In the genomic region with DNA sequence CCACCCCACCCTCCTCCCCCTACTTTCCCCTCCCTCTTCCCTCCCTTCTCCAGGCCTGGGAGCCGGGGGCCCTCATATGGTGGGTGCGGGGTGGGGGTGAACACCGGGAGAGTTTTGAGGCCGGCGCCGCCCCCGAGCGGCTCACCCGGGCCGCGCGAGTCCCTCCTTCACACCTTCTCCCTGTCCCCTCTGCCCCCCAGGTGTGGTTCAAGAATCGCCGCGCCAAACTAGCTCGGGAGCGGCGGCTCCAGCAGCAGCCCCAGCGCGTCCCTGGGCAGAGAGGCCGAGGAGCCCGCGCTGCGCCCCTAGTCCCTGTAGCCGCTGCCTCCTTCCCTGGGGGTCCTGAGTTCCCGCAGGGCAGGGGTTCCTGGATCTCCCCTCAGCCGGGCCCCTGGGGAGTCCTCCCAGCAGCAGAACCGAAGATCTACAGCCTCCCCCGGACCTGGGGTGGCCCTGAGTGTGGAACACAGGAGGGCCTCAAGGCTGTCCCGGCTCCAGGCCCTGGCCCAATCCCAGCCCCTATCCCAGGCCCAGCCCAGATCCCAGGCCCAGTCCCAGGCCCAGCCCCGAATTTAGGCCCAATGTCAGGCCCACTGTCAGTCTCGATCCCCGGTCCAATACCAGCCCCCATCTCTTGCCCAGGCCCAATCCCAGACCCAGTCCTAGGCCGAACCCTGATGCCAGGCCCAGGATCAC, we compare ENCODE assay signal across 17 cellular contexts. TPM values are rescaled to one million over a fixed set of nuclear protein-coding genes. Genes with fewer than 3 reads are reported as not detected.
DNase-seq lines count a peak whose midpoint lies in the region; ATAC-seq and TF ChIP-seq lines count a peak whose summit lies in the region.
"Had no signal": no experiment of that assay in that cellular context is flagged by ENCODE, and none has a peak within 500 bp of the region (broad histone marks: within the 10 kb centered on the region; RNA-seq: fewer than 3 reads in every experiment).

No MANE protein-coding gene starts in this region.

- peaks cover 21% of the 10 kb centered on the region for H3K4me1 Mint-ChIP-seq in WTC11
- no peaks in the 10 kb centered on the region for H3K4me1 Mint-ChIP-seq in activated T-helper 1 cell treated with anti-CD3 and anti-CD28 coated beads, Interleukin-12 subunit alpha, Interleukin-12 subunit beta, Interleukin-2, Interleukin-4 antibody, amounts not matched to agents 30 ng/mL and 10 ng/mL and 1 ng/mL, durations not matched to agents 14 hours and 24 hours and 36 hours (ENCODE audit: low read depth)
- H3K4me1 Mint-ChIP-seq: IgD-negative memory B cell had no signal

- no peaks in the 10 kb centered on the region for H3K27me3 Mint-ChIP-seq in WTC11 (ENCODE audit: low read depth)
- peaks cover 8% of the 10 kb centered on the region for H3K27me3 Mint-ChIP-seq in activated T-helper 1 cell treated with anti-CD3 and anti-CD28 coated beads, Interleukin-12 subunit alpha, Interleukin-12 subunit beta, Interleukin-2, Interleukin-4 antibody, amounts not matched to agents 30 ng/mL and 10 ng/mL and 1 ng/mL, durations not matched to agents 14 hours and 24 hours and 36 hours (ENCODE audit: insufficient read depth)

- H3K4me3 Mint-ChIP-seq in WTC11 = no peak overlapping the region
- H3K4me3 Mint-ChIP-seq in activated T-helper 1 cell treated with anti-CD3 and anti-CD28 coated beads, Interleukin-12 subunit alpha, Interleukin-12 subunit beta, Interleukin-2, Interleukin-4 antibody, amounts not matched to agents 30 ng/mL and 10 ng/mL and 1 ng/mL, durations not matched to agents 14 hours and 24 hours and 36 hours = no peak overlapping the region
- H3K4me3 Mint-ChIP-seq: CD4-positive, alpha-beta memory T cell; IgD-negative memory B cell had no signal

- no peaks in the 10 kb centered on the region for H3K79me2 ChIP-seq in osteoblast (ENCODE audit: insufficient read depth, low read length)

- DNase-seq in H7 (peak; percentile 56), WTC11 (ENCODE audit: low spot score) (no peak), left lobe of liver (ENCODE audit: low spot score) (no peak), osteoblast (ENCODE audit: insufficient read length, low spot score, missing footprints) (peak; percentile 11)
- no peak for DNase-seq in activated T-helper 1 cell treated with anti-CD3 and anti-CD28 coated beads, Interleukin-12 subunit alpha, Interleukin-12 subunit beta, Interleukin-2, Interleukin-4 antibody, amounts not matched to agents 30 ng/mL and 10 ng/mL and 1 ng/mL, durations not matched to agents 14 hours and 24 hours and 36 hours (ENCODE audit: low spot score)
- no peak for DNase-seq in activated T-cell treated with anti-CD3 and anti-CD28 coated beads, Interleukin-2, amount 50 U/mL, for 1 hour
- DNase-seq: BE2C; CD4-positive, alpha-beta memory T cell; COR-L47; DMS153; DMS79 treated with DMSO at 0.1 percent for 48 hours; EL had no signal

- H3K4me3 ChIP-seq in H7 (ENCODE audit: insufficient read depth, low read depth, low read length) = no peak overlapping the region
- H3K4me3 ChIP-seq in osteoblast (ENCODE audit: insufficient read depth, low read length) = no peak overlapping the region
- H3K4me3 ChIP-seq: A549 had no signal

- H3K4me1 ChIP-seq in osteoblast (ENCODE audit: insufficient read depth, low read length) = no peaks in the 10 kb centered on the region
- H3K4me1 ChIP-seq: BE2C had no signal

- no peaks in the 10 kb centered on the region for H4K20me1 ChIP-seq in osteoblast (ENCODE audit: insufficient read depth, low read length)

- H2AFZ ChIP-seq in osteoblast (ENCODE audit: low read length) = no peak overlapping the region

- ATAC-seq in WTC11 (peak; percentile 17; the same call in 1 of the 2 replicates), left lobe of liver (peak; percentile 55), GM21360 (IDR thresholded peaks at IDR 0.05; ENCODE audit: unreplicated experiment) (no peak)

- no peak overlapping the region for H3K4me2 ChIP-seq in osteoblast (ENCODE audit: insufficient read depth, low read length)
- H3K4me2 ChIP-seq: A549 had no signal

- H3K27ac Mint-ChIP-seq in WTC11 = no peak overlapping the region
- H3K27ac Mint-ChIP-seq in activated T-helper 1 cell treated with anti-CD3 and anti-CD28 coated beads, Interleukin-12 subunit alpha, Interleukin-12 subunit beta, Interleukin-2, Interleukin-4 antibody, amounts not matched to agents 30 ng/mL and 10 ng/mL and 1 ng/mL, durations not matched to agents 14 hours and 24 hours and 36 hours = no peak overlapping the region
- H3K27ac Mint-ChIP-seq: IgD-negative memory B cell had no signal

- intact Hi-C loops in activated T-helper 1 cell treated with anti-CD3 and anti-CD28 coated beads, Interleukin-12 subunit alpha, Interleukin-12 subunit beta, Interleukin-2, Interleukin-4 antibody, amounts not matched to agents 30 ng/mL and 10 ng/mL and 1 ng/mL, durations not matched to agents 14 hours and 24 hours and 36 hours (cut with micrococcal nuclease) = no loop called here

- H3K36me3 ChIP-seq in H7 (replicated peaks; ENCODE audit: control insufficient read depth, insufficient read depth, low read length) (no peaks in the 10 kb centered on the region), osteoblast (ENCODE audit: insufficient read depth, low read length) (no peaks in the 10 kb centered on the region)
- H3K36me3 ChIP-seq: BE2C had no signal

- H3K27me3 ChIP-seq in H7 (ENCODE audit: control insufficient read depth, insufficient read depth, low read length) (no peaks in the 10 kb centered on the region), osteoblast (ENCODE audit: insufficient read depth, low read length) (peaks cover 6% of the 10 kb centered on the region)

- no peak overlapping the region for H3K27ac ChIP-seq in osteoblast (ENCODE audit: low read depth, low read length)
- H3K27ac ChIP-seq: A549, C4-2B had no signal

- peaks cover 6% of the 10 kb centered on the region; the same call in 1 of the 2 replicates for H3K9me3 Mint-ChIP-seq in WTC11
- peaks cover 3% of the 10 kb centered on the region for H3K9me3 Mint-ChIP-seq in activated T-helper 1 cell treated with anti-CD3 and anti-CD28 coated beads, Interleukin-12 subunit alpha, Interleukin-12 subunit beta, Interleukin-2, Interleukin-4 antibody, amounts not matched to agents 30 ng/mL and 10 ng/mL and 1 ng/mL, durations not matched to agents 14 hours and 24 hours and 36 hours

- CTCF ChIA-PET in WTC11 (lab: Charles Lee) = no interaction called here

- POLR2A ChIA-PET in WTC11 (lab: Charles Lee) = no interaction called here

- no peaks in the 10 kb centered on the region for H3K9me3 ChIP-seq in osteoblast (ENCODE audit: low read depth, low read length)
- H3K9me3 ChIP-seq: A549, BE2C had no signal

- TF ChIP-seq CTCF in WTC11 (IDR thresholded peaks at IDR 0.05) (no peak), osteoblast (IDR thresholded peaks at IDR 0.05; ENCODE audit: extremely low read depth, low read depth, low read length) (no peak)

- no peaks in the 10 kb centered on the region for H3K36me3 Mint-ChIP-seq in WTC11
- H3K36me3 Mint-ChIP-seq in activated T-helper 1 cell treated with anti-CD3 and anti-CD28 coated beads, Interleukin-12 subunit alpha, Interleukin-12 subunit beta, Interleukin-2, Interleukin-4 antibody, amounts not matched to agents 30 ng/mL and 10 ng/mL and 1 ng/mL, durations not matched to agents 14 hours and 24 hours and 36 hours (ENCODE audit: low read depth) = no peaks in the 10 kb centered on the region
- H3K36me3 Mint-ChIP-seq: IgD-negative memory B cell had no signal

TF ChIP-seq in WTC11, 78 proteins besides CTCF, POLR2A, EP300 and RAD21 (continues in another document):
- TF ChIP-seq, protein P1, sequence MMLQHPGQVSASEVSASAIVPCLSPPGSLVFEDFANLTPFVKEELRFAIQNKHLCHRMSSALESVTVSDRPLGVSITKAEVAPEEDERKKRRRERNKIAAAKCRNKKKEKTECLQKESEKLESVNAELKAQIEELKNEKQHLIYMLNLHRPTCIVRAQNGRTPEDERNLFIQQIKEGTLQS (CRISPR knock-in tag; conservative IDR thresholded peaks at IDR 0.05) = no peak

RNA-seq across cellular contexts. Expression of a gene that starts 1.7 kb away (rescaled TPM):
- total RNA-seq in H7 (2014; rRNA removed; shearing (Covaris generic)) = not detected in 2 replicates
- not detected in 3 replicates for total RNA-seq in WTC11 (2021)
- total RNA-seq in left lobe of liver = not detected
- total RNA-seq in osteoblast = not detected in 2 replicates
- total RNA-seq in activated T-helper 1 cell treated with anti-CD3 and anti-CD28 coated beads, Interleukin-12 subunit alpha, Interleukin-12 subunit beta, Interleukin-2, Interleukin-4 antibody, amounts not matched to agents 30 ng/mL and 10 ng/mL and 1 ng/mL, durations not matched to agents 14 hours and 24 hours and 36 hours = not detected in 2 replicates
- total RNA-seq: CD4-positive, alpha-beta memory T cell; HT-29 had no signal

RNA-seq across cellular contexts. Expression of a gene that starts 25.4 kb away (rescaled TPM):
- total RNA-seq in H7 (2014; rRNA removed; shearing (Covaris generic)) = not detected in 2 replicates
- 0.18 to 0.32 TPM (median 0.31 TPM) in 3 replicates for total RNA-seq in WTC11 (2021)
- total RNA-seq in left lobe of liver = 347 TPM
- not detected in 2 replicates for total RNA-seq in osteoblast
- not detected in 2 replicates for total RNA-seq in activated T-helper 1 cell treated with anti-CD3 and anti-CD28 coated beads, Interleukin-12 subunit alpha, Interleukin-12 subunit beta, Interleukin-2, Interleukin-4 antibody, amounts not matched to agents 30 ng/mL and 10 ng/mL and 1 ng/mL, durations not matched to agents 14 hours and 24 hours and 36 hours
- total RNA-seq: CD4-positive, alpha-beta memory T cell; HT-29 had no signal

RNA-seq across cellular contexts. Expression of a gene that starts 39.0 kb away (rescaled TPM):
- 0.07 and 0.63 TPM in 2 replicates for total RNA-seq in H7 (2014; rRNA removed; shearing (Covaris generic))
- total RNA-seq in WTC11 (2021) (0.17 to 0.53 TPM (median 0.25 TPM) in 3 replicates), left lobe of liver (not detected), osteoblast (not detected in 2 replicates)
- not detected in 2 replicates for total RNA-seq in activated T-helper 1 cell treated with anti-CD3 and anti-CD28 coated beads, Interleukin-12 subunit alpha, Interleukin-12 subunit beta, Interleukin-2, Interleukin-4 antibody, amounts not matched to agents 30 ng/mL and 10 ng/mL and 1 ng/mL, durations not matched to agents 14 hours and 24 hours and 36 hours
- total RNA-seq: CD4-positive, alpha-beta memory T cell; HT-29 had no signal

RNA-seq across cellular contexts. Expression of a gene that starts 56.4 kb away (rescaled TPM):
- total RNA-seq in H7 (2014; rRNA removed; shearing (Covaris generic)) = not detected in 2 replicates
- total RNA-seq in WTC11 (2021) (not detected in 3 replicates), left lobe of liver (not detected), osteoblast (not detected in 2 replicates)
- not detected in 2 replicates for total RNA-seq in activated T-helper 1 cell treated with anti-CD3 and anti-CD28 coated beads, Interleukin-12 subunit alpha, Interleukin-12 subunit beta, Interleukin-2, Interleukin-4 antibody, amounts not matched to agents 30 ng/mL and 10 ng/mL and 1 ng/mL, durations not matched to agents 14 hours and 24 hours and 36 hours
- total RNA-seq: CD4-positive, alpha-beta memory T cell; HT-29 had no signal

Comparison
In these comparisons a context has a peak if more than half of its experiments do, and no peak if none do; other contexts are left out.
1. DNase-seq: peak in H7 (single experiment) and osteoblast (single experiment); none in WTC11 (single experiment), left lobe of liver (single experiment), activated T-helper 1 cell treated with anti-CD3 and anti-CD28 coated beads, Interleukin-12 subunit alpha, Interleukin-12 subunit beta, Interleukin-2, Interleukin-4 antibody, amounts not matched to agents 30 ng/mL and 10 ng/mL and 1 ng/mL, durations not matched to agents 14 hours and 24 hours and 36 hours (single experiment) and activated T-cell treated with anti-CD3 and anti-CD28 coated beads, Interleukin-2, amount 50 U/mL, for 1 hour (single experiment).
2. RNA of a gene that starts 25.4 kb away (total RNA-seq): 347 TPM in left lobe of liver (single experiment); 0.18 to 0.32 TPM in WTC11, not detected in H7, not detected in osteoblast and not detected in activated T-helper 1 cell treated with anti-CD3 and anti-CD28 coated beads, Interleukin-12 subunit alpha, Interleukin-12 subunit beta, Interleukin-2, Interleukin-4 antibody, amounts not matched to agents 30 ng/mL and 10 ng/mL and 1 ng/mL, durations not matched to agents 14 hours and 24 hours and 36 hours; every median in the first group is over 100 times any median in the second.